Comparison of ENCODE assay signal across 8 cellular contexts in genomic region chr14:73237219-73237785, GRCh38. TPM values are rescaled to one million over a fixed set of nuclear protein-coding genes. Genes with fewer than 3 reads are reported as not detected.
DNase-seq lines count a peak whose midpoint lies in the region; ATAC-seq and TF ChIP-seq lines count a peak whose summit lies in the region.

A gene with protein sequence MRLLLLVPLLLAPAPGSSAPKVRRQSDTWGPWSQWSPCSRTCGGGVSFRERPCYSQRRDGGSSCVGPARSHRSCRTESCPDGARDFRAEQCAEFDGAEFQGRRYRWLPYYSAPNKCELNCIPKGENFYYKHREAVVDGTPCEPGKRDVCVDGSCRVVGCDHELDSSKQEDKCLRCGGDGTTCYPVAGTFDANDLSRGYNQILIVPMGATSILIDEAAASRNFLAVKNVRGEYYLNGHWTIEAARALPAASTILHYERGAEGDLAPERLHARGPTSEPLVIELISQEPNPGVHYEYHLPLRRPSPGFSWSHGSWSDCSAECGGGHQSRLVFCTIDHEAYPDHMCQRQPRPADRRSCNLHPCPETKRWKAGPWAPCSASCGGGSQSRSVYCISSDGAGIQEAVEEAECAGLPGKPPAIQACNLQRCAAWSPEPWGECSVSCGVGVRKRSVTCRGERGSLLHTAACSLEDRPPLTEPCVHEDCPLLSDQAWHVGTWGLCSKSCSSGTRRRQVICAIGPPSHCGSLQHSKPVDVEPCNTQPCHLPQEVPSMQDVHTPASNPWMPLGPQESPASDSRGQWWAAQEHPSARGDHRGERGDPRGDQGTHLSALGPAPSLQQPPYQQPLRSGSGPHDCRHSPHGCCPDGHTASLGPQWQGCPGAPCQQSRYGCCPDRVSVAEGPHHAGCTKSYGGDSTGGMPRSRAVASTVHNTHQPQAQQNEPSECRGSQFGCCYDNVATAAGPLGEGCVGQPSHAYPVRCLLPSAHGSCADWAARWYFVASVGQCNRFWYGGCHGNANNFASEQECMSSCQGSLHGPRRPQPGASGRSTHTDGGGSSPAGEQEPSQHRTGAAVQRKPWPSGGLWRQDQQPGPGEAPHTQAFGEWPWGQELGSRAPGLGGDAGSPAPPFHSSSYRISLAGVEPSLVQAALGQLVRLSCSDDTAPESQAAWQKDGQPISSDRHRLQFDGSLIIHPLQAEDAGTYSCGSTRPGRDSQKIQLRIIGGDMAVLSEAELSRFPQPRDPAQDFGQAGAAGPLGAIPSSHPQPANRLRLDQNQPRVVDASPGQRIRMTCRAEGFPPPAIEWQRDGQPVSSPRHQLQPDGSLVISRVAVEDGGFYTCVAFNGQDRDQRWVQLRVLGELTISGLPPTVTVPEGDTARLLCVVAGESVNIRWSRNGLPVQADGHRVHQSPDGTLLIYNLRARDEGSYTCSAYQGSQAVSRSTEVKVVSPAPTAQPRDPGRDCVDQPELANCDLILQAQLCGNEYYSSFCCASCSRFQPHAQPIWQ (plus strand): TSS chr14:73237506. CDS start chr14:73239779, 2,273 bp downstream.

- DNase-seq in Right ventricle myocardium superior (peak; percentile 67), Right ventricle myocardium inferior (ENCODE audit: missing footprints) (no peak), glomerular visceral epithelial cell (ENCODE audit: extremely low spot score) (peak; percentile 72), progenitor cell of endocrine pancreas (ENCODE audit: low spot score, unreplicated experiment) (no peak), UCSD-AML1 (lab: John Stamatoyannopoulos, UW; ENCODE audit: unreplicated experiment) (no peak)

- no peak for TF ChIP-seq CTCF in WI38 (IDR thresholded peaks at IDR 0.05; ENCODE audit: low read depth, low read length)
- no peak for TF ChIP-seq CTCF in progenitor cell of endocrine pancreas (IDR thresholded peaks at IDR 0.05; ENCODE audit: unreplicated experiment)

- H3K9me3 Mint-ChIP-seq in progenitor cell of endocrine pancreas (ENCODE audit: low read depth) = no peaks in the 10 kb centered on the region

- peaks cover 86% of the 10 kb centered on the region for H3K27me3 Mint-ChIP-seq in progenitor cell of endocrine pancreas

- peak within 1 kb of the TSS; percentile 69 for H3K4me3 Mint-ChIP-seq in progenitor cell of endocrine pancreas (ENCODE audit: low read depth)

- H3K4me1 Mint-ChIP-seq in progenitor cell of endocrine pancreas (ENCODE audit: low read depth) = peaks cover 19% of the 10 kb centered on the region

- intact Hi-C loops in Right ventricle myocardium superior (cut with DNase I) (no loop called here), Right ventricle myocardium inferior (cut with DNase I) (no loop called here)

- peaks cover 2% of the 10 kb centered on the region for H3K36me3 Mint-ChIP-seq in progenitor cell of endocrine pancreas (ENCODE audit: insufficient read depth)

- ATAC-seq in Right ventricle myocardium superior (ENCODE audit: poor library complexity) (peak; percentile 48), Right ventricle myocardium inferior (no peak), HG02798 (IDR thresholded peaks at IDR 0.05; ENCODE audit: poor library complexity, unreplicated experiment) (no peak), HG02571 (IDR thresholded peaks at IDR 0.05; ENCODE audit: unreplicated experiment) (no peak)

- peak within 1 kb of the TSS; percentile 41 for H3K4me3 ChIP-seq in WI38 (ENCODE audit: low read depth, low read length)

- peak within 1 kb of the TSS; percentile 62 for H3K27ac Mint-ChIP-seq in progenitor cell of endocrine pancreas

RNA-seq across cellular contexts. Expression of the gene that starts here (rescaled TPM):
- total RNA-seq in Right ventricle myocardium superior = 2.5 TPM
- total RNA-seq in Right ventricle myocardium inferior = 2.5 TPM
- total RNA-seq in progenitor cell of endocrine pancreas = 2.0 and 2.7 TPM in 2 replicates

Comparison
In these comparisons a context has a peak if more than half of its experiments do, and no peak if none do; other contexts are left out.
1. DNase-seq: peak in Right ventricle myocardium superior (single experiment) and glomerular visceral epithelial cell (single experiment); none in Right ventricle myocardium inferior (single experiment), progenitor cell of endocrine pancreas (single experiment) and UCSD-AML1 (single experiment).